Comparison of ENCODE assay signal across 30 cellular contexts in genomic region chr17:39670746-39671145, GRCh38. TPM values are rescaled to one million over a fixed set of nuclear protein-coding genes. Genes with fewer than 3 reads are reported as not detected.
DNase-seq lines count a peak whose midpoint lies in the region; ATAC-seq, FAIRE-seq and TF ChIP-seq lines count a peak whose summit lies in the region.
"Had no signal": no experiment of that assay in that cellular context is flagged by ENCODE, and none has a peak within 500 bp of the region (broad histone marks: within the 10 kb centered on the region; RNA-seq: fewer than 3 reads in every experiment).

No MANE protein-coding gene starts in this region.

- H4K91ac ChIP-seq in H1 (replicated peaks; ENCODE audit: insufficient read length, low read length): no peak overlapping the region

- POLR2A ChIA-PET in H1 (lab: Charles Lee; ENCODE audit: partially characterized antibody): interaction anchor here (0.6 to 32.5 kb wide), 13 partner anchors 20 to 79 kb away, joined by 3 to 708 read pairs (median 4); partner anchors contain the start of genes ERBB2 and PGAP3

- no peaks in the 10 kb centered on the region for H3K79me2 ChIP-seq in H1 (ENCODE audit: control insufficient read depth in 1 of 2, insufficient read depth in 2 of 2, low read length in 2 of 2)

- H3K4ac ChIP-seq in H1 (replicated peaks; ENCODE audit: insufficient read length, low read depth, low read length): no peak overlapping the region

- peak overlapping the region in 1 of 4 experiments; percentile 6; a peak in 2 of 7 replicates for H3K9ac ChIP-seq in H1 (replicated peaks in 1 of 4; ENCODE audit: extremely low read depth in 1 of 4, low read depth in 3 of 4, low read length in 3 of 4)
- H3K9ac ChIP-seq: KMS-11 had no signal

- H3K9me3 Mint-ChIP-seq in Calu3 (ENCODE audit: low read depth, unreplicated experiment): no peaks in the 10 kb centered on the region
- H3K9me3 Mint-ChIP-seq: CD8-positive, alpha-beta T cell; IgD-negative memory B cell had no signal

- WGBS in heart left ventricle, 4 donors: 39 to 54% (median 47%) methylated on average over 4 of the region's 4 CpGs
- WGBS in H1 (ENCODE audit: extremely low coverage in 1 of 2, insufficient coverage in 1 of 2, insufficient read length in 1 of 2, insufficient replicate concordance in 2 of 2, low coverage in 1 of 2, low lambda C conversion rate in 2 of 2, missing lambda C conversion rate in 1 of 2), 2 experiments: 78% methylated on average over 4 of the region's 4 CpGs; no CpG with 5 or more reads in 1 of the 2 experiments

- no peak overlapping the region; the same call in 1 of the 2 replicates for H2BK20ac ChIP-seq in H1 (ENCODE audit: low read length)

- no peak overlapping the region for H2BK120ac ChIP-seq in H1 (replicated peaks; ENCODE audit: low read depth, low read length)

- no peak overlapping the region for H3K18ac ChIP-seq in H1 (ENCODE audit: extremely low read depth, low read length)

- intact Hi-C loops in heart left ventricle (cut with DNase I): loop anchor here in 5 of 10 donors (5.0 to 10.0 kb wide), 4 partner anchors 33 to 82 kb away; partner anchors contain the start of genes STARD3 (in 2 of the 5) and PPP1R1B (in 1 of the 5)
- intact Hi-C loops in left cardiac atrium (cut with DNase I): loop anchor here in 1 of 2 donors (5.0 kb wide), 1 partner anchor 48 kb away; no protein-coding TSS in a partner anchor
- intact Hi-C loops in Calu3 (cut with micrococcal nuclease; ENCODE audit: unreplicated experiment): no loop called here
- intact Hi-C loops in gastrocnemius medialis (cut with DNase I; ENCODE audit: low total_unique reads): loop anchor here (2.0 kb wide), 1 partner anchor 48 kb away; no protein-coding TSS in a partner anchor

- in situ Hi-C loops in gastrocnemius medialis (cut with MboI; ENCODE audit: low sequenced_read_pairs in 4 of 4): loop anchor here in 1 of 4 donors (5.0 kb wide), 1 partner anchor 48 kb away; no protein-coding TSS in a partner anchor

- peaks cover 0 to 2% of the 10 kb centered on the region in 2 experiments for H4K20me1 ChIP-seq in H1 (replicated peaks in 1 of 2; ENCODE audit: control insufficient read depth in 1 of 2, insufficient read depth in 2 of 2, low read length in 2 of 2)

- TF ChIP-seq CTCF in heart left ventricle (IDR thresholded peaks at IDR 0.05) (no peak), Calu3 (IDR thresholded peaks at IDR 0.05; ENCODE audit: unreplicated experiment) (no peak), H1 (IDR thresholded peaks at IDR 0.05; ENCODE audit: control extremely low read depth in 1 of 3, insufficient read depth in 1 of 3, low read depth in 1 of 3, low read length in 3 of 3) (no peak), gastrocnemius medialis (IDR thresholded peaks at IDR 0.05 in 4 of 5, conservative IDR thresholded peaks at IDR 0.05 in 1 of 5) (no peak)

- H3K9me3 ChIP-seq in heart left ventricle (no peaks in the 10 kb centered on the region), H1 (ENCODE audit: insufficient read depth in 2 of 2, low read depth in 1 of 2, low read length in 1 of 2) (no peaks in the 10 kb centered on the region), gastrocnemius medialis (no peaks in the 10 kb centered on the region)
- H3K9me3 ChIP-seq: Caco-2 had no signal

- peak overlapping the region; percentile 71; the same call in 1 of the 2 replicates for H2AK5ac ChIP-seq in H1 (ENCODE audit: low read depth, low read length)

- no peak overlapping the region for H2BK5ac ChIP-seq in H1 (ENCODE audit: low read depth, low read length)

- TF ChIP-seq RAD21 in H1 (IDR thresholded peaks at IDR 0.05 in 1 of 2, conservative IDR thresholded peaks at IDR 0.05 in 1 of 2; ENCODE audit: low read depth in 2 of 2, low read length in 2 of 2): no peak

- no peak overlapping the region for H2BK12ac ChIP-seq in H1 (ENCODE audit: low read depth, low read length)

- peaks cover 11% of the 10 kb centered on the region; the same call in 1 of the 2 replicates for H3K23me2 ChIP-seq in H1 (ENCODE audit: low read depth, low read length)

- TF ChIP-seq POLR2A in heart left ventricle (IDR thresholded peaks at IDR 0.05): no peak
- no peak for TF ChIP-seq POLR2A in H1 (IDR thresholded peaks at IDR 0.05; ENCODE audit: control extremely low read depth in 1 of 2, low read depth in 2 of 2, low read length in 2 of 2)
- TF ChIP-seq POLR2A in gastrocnemius medialis (IDR thresholded peaks at IDR 0.05): no peak

- CTCF ChIA-PET in Calu3 (lab: Charles Lee) (interaction anchor here (0.5 to 161.2 kb wide), 30 partner anchors 44 to 1035 kb away, joined by 3 to 42089 read pairs (median 12); partner anchors contain the start of genes ERBB2, GRB7, GSDMA and GSDMB), H1 (lab: Charles Lee; ENCODE audit: partially characterized antibody) (interaction anchor here (0.7 to 52.4 kb wide), 21 partner anchors 11 to 641 kb away, joined by 3 to 1885 read pairs (median 5); partner anchors contain the start of genes ERBB2, MIEN1, PGAP3 and PPP1R1B)

- peaks cover 62% of the 10 kb centered on the region for H3K27me3 Mint-ChIP-seq in Calu3 (ENCODE audit: unreplicated experiment)

- no peak for TF ChIP-seq EP300 in H1 (IDR thresholded peaks at IDR 0.05; ENCODE audit: borderline replicate concordance in 1 of 2, low read depth in 2 of 2, low read length in 2 of 2)

- peaks cover 72% of the 10 kb centered on the region for H3K36me3 Mint-ChIP-seq in Calu3 (ENCODE audit: insufficient read depth, unreplicated experiment)
- H3K36me3 Mint-ChIP-seq: CD8-positive, alpha-beta T cell; IgD-negative memory B cell had no signal

- no peak overlapping the region for H3K23ac ChIP-seq in H1 (ENCODE audit: insufficient read length)

- H3K79me1 ChIP-seq in H1 (ENCODE audit: low read depth, low read length): no peaks in the 10 kb centered on the region

- H2AFZ ChIP-seq in H1 (ENCODE audit: low read length): no peak overlapping the region
- H2AFZ ChIP-seq: PC-9 had no signal

- peak overlapping the region; percentile 56 to 98 (median 83) for H3K27ac ChIP-seq in heart left ventricle
- H3K27ac ChIP-seq in H1 (ENCODE audit: low read depth, low read length): no peak overlapping the region
- H3K27ac ChIP-seq in gastrocnemius medialis: peak overlapping the region; percentile 56 to 99 (median 96)
- H3K27ac ChIP-seq: 22Rv1, C4-2B, KMS-11, PC-9 had no signal

- H3K4me3 ChIP-seq in heart left ventricle (no peak overlapping the region), H1 (ENCODE audit: extremely low read depth in 1 of 4, insufficient read depth in 2 of 4, low read depth in 3 of 4, low read length in 4 of 4) (no peak overlapping the region), gastrocnemius medialis (no peak overlapping the region)
- H3K4me3 ChIP-seq: GM12878, PC-9 had no signal

- peak in 1 of 5 donors; percentile 29 for DNase-seq in heart left ventricle
- DNase-seq in left cardiac atrium: no peak
- DNase-seq in Calu3: peak; percentile 85
- no peak for DNase-seq in H1 (ENCODE audit: low read depth in 1 of 2, low spot score in 2 of 2)
- no peak for DNase-seq in gastrocnemius medialis
- DNase-seq in epidermal melanocyte (ENCODE audit: insufficient read length, low spot score): no peak
- no peak for DNase-seq in stimulated activated CD8-positive, alpha-beta memory T cell treated with anti-CD3 and anti-CD28 coated beads, Interleukin-4, amount 100 ng/mL, for 48 hours
- DNase-seq: Caco-2; CD8-positive, alpha-beta T cell; DMS 273 treated with DMSO at 0.1 percent for 48 hours; DMS79; EL; GDM1; GOT3; HCEC 1CT; MM.1S; NCI-H2029 treated with DMSO at 0.1 percent for 48 hours; NCI-H2227 treated with DMSO at 0.1 percent for 48 hours; NCI-H526 treated with DMSO at 0.1 percent for 48 hours; PC-9; SHP77 had no signal

- H3K27me3 ChIP-seq in heart left ventricle: peaks cover 0 to 38% (median 11%) of the 10 kb centered on the region in 9 donors
- peaks cover 0 to 25% (median 6%) of the 10 kb centered on the region in 4 experiments; a peak in 4 of 7 replicates for H3K27me3 ChIP-seq in H1 (replicated peaks in 1 of 4; ENCODE audit: control insufficient read depth in 3 of 4, extremely low read depth in 1 of 4, insufficient read depth in 3 of 4, low read length in 3 of 4)
- H3K27me3 ChIP-seq in gastrocnemius medialis: no peaks in the 10 kb centered on the region

- no peak overlapping the region for H3K4me2 ChIP-seq in H1 (ENCODE audit: insufficient read depth in 1 of 2, low read depth in 2 of 2, low read length in 2 of 2)
- H3K4me2 ChIP-seq: KMS-11, PC-9 had no signal

- H3K36me3 ChIP-seq in heart left ventricle (no peaks in the 10 kb centered on the region), H1 (ENCODE audit: control insufficient read depth in 2 of 4, insufficient read depth in 4 of 4, low read length in 3 of 4) (no peaks in the 10 kb centered on the region), gastrocnemius medialis (no peaks in the 10 kb centered on the region)

- no peak for ATAC-seq in heart left ventricle
- ATAC-seq in left cardiac atrium: no peak
- no peak for ATAC-seq in gastrocnemius medialis
- ATAC-seq in GM21360 (IDR thresholded peaks at IDR 0.05; ENCODE audit: unreplicated experiment): no peak
- ATAC-seq: CD8-positive, alpha-beta T cell; GM12878 had no signal

- no peak overlapping the region for H3K27ac Mint-ChIP-seq in Calu3 (ENCODE audit: unreplicated experiment)
- H3K27ac Mint-ChIP-seq: CD8-positive, alpha-beta T cell had no signal

- H3K4me1 Mint-ChIP-seq in Calu3 (ENCODE audit: low read depth, unreplicated experiment): peaks cover 69% of the 10 kb centered on the region

- H2BK15ac ChIP-seq in H1 (ENCODE audit: low read length): no peak overlapping the region

- H3K14ac ChIP-seq in H1 (ENCODE audit: insufficient read length): no peak overlapping the region

- H3K4me3 Mint-ChIP-seq in Calu3 (ENCODE audit: low read depth, unreplicated experiment): no peak overlapping the region
- H3K4me3 Mint-ChIP-seq: B cell, IgD-negative memory B cell had no signal

- no TSS peak for BruUV-seq in Calu3 (replicated peaks; lab: Mats Ljungman, UMichigan)

- FAIRE-seq in H1 (lab: Jason Lieb, UNC): no peak
- FAIRE-seq: GM12878 had no signal

- no peak overlapping the region for H4K5ac ChIP-seq in H1 (ENCODE audit: insufficient read length, low read depth, low read length)

- no peak overlapping the region for H4K8ac ChIP-seq in H1 (ENCODE audit: extremely low read depth, insufficient read depth, low read length)

- no peak overlapping the region for H3K56ac ChIP-seq in H1 (replicated peaks; ENCODE audit: insufficient read length, low read depth, low read length)

- H3K4me1 ChIP-seq in heart left ventricle (peaks cover 0 to 79% (median 32%) of the 10 kb centered on the region in 12 donors), H1 (replicated peaks in 1 of 4; ENCODE audit: control insufficient read depth in 3 of 4, insufficient read depth in 4 of 4, low read length in 3 of 4) (peaks cover 0 to 27% (median 19%) of the 10 kb centered on the region in 4 experiments; a peak in 6 of 7 replicates), gastrocnemius medialis (peaks cover 33 to 56% of the 10 kb centered on the region in 2 donors)

RNA-seq across cellular contexts. Expression of gene PNMT, which starts 2.5 kb away (rescaled TPM):
- total RNA-seq in heart left ventricle (1 to 10 TPM; 2.4 to 7.9 (median 6.0) TPM), left cardiac atrium (10 to 100 TPM in 1 of 2 donors, 1 to 10 TPM in 1; 9.7 to 11.2 TPM), Calu3 (2022) (1.3 and 3.2 TPM in 2 replicates), gastrocnemius medialis (10 to 100 TPM in 1 of 4 donors, 1 to 10 TPM in 3; 2.0 to 11.8 (median 7.1) TPM)
- polyA plus RNA-seq in heart left ventricle (10 to 100 TPM; 13.0 to 15.6 TPM), H1 (2011; rRNA removed) (10.5 and 10.9 TPM in 2 replicates)
- 4.4 and 5.6 TPM in 2 replicates for total RNA-seq in H1 (2021; fragmentation: NEBNext Ultra II Directional; extraction: Animal tissue kit (Norgen Biotek cat#: 25700))
- polyA plus RNA-seq in H1 (2011; cell fraction: cytosol; rRNA removed): 8.1 TPM
- polyA plus RNA-seq in H1 (2011; cell fraction: nucleus; rRNA removed): 10.0 TPM
- 4.3 to 8.6 TPM (median 7.6 TPM) in 4 replicates for polyA plus RNA-seq in H1 (2012, experiment 1 of 2)
- 5.6 TPM for polyA plus RNA-seq in H1 (2012, experiment 2 of 2)
- 3.4 TPM for polyA plus RNA-seq in H1 (2013, experiment 1 of 2)
- 3.4 TPM for polyA plus RNA-seq in H1 (2013, experiment 2 of 2)
- 0.95 and 1.4 TPM in 2 replicates for polyA minus RNA-seq in H1 (2011; rRNA and poly(A)+ RNA removed)
- polyA minus RNA-seq in H1 (2011; cell fraction: cytosol; rRNA and poly(A)+ RNA removed): 4.9 TPM
- polyA minus RNA-seq in H1 (2011; cell fraction: nucleus; rRNA and poly(A)+ RNA removed): 1.7 TPM
- total RNA-seq: Caco-2, GM12878, NCI-H460, RPMI7951 had no signal
- polyA plus RNA-seq: GM12878, IgD-negative memory B cell had no signal

RNA-seq across cellular contexts. Expression of gene TCAP, which starts 5.6 kb away (rescaled TPM):
- total RNA-seq in heart left ventricle (1,000 to 10,000 TPM; 2,428 to 9,343 (median 4,137) TPM), left cardiac atrium (1,000 to 10,000 TPM; 1,910 to 2,797 TPM), Calu3 (2022) (51.5 and 61.1 TPM in 2 replicates), gastrocnemius medialis (1,000 to 10,000 TPM; 1,768 to 3,088 (median 2,493) TPM)
- polyA plus RNA-seq in heart left ventricle (1,000 to 10,000 TPM; 2,028 to 5,784 TPM), H1 (2011; rRNA removed) (0.82 and 1.3 TPM in 2 replicates)
- total RNA-seq in H1 (2021; fragmentation: NEBNext Ultra II Directional; extraction: Animal tissue kit (Norgen Biotek cat#: 25700)): 1.4 TPM in 2 replicates
- 1.2 TPM for polyA plus RNA-seq in H1 (2011; cell fraction: cytosol; rRNA removed)
- polyA plus RNA-seq in H1 (2011; cell fraction: nucleus; rRNA removed): 8.9 TPM
- polyA plus RNA-seq in H1 (2012, experiment 1 of 2): 1.7 to 2.6 TPM (median 2.3 TPM) in 4 replicates
- 1.4 TPM for polyA plus RNA-seq in H1 (2012, experiment 2 of 2)
- polyA plus RNA-seq in H1 (2013, experiment 1 of 2): 0.49 TPM
- 0.48 TPM for polyA plus RNA-seq in H1 (2013, experiment 2 of 2)
- 1.1 and 1.3 TPM in 2 replicates for polyA minus RNA-seq in H1 (2011; rRNA and poly(A)+ RNA removed)
- 1.4 TPM for polyA minus RNA-seq in H1 (2011; cell fraction: cytosol; rRNA and poly(A)+ RNA removed)
- 4.2 TPM for polyA minus RNA-seq in H1 (2011; cell fraction: nucleus; rRNA and poly(A)+ RNA removed)
- polyA plus RNA-seq: IgD-negative memory B cell had no signal

RNA-seq across cellular contexts. Expression of gene PGAP3, which starts 17.1 kb away (rescaled TPM):
- 10 to 100 TPM in 7 of 9 donors, 1 to 10 TPM in 2; 8.0 to 18.8 (median 13.1) TPM for total RNA-seq in heart left ventricle
- 10 to 100 TPM; 13.3 to 13.8 TPM for polyA plus RNA-seq in heart left ventricle
- total RNA-seq in left cardiac atrium: 10 to 100 TPM in 1 of 2 donors, 1 to 10 TPM in 1; 9.7 to 18.1 TPM
- total RNA-seq in Calu3 (2022): 1,186 and 1,276 TPM in 2 replicates
- 18.5 and 21.0 TPM in 2 replicates for total RNA-seq in H1 (2021; fragmentation: NEBNext Ultra II Directional; extraction: Animal tissue kit (Norgen Biotek cat#: 25700))
- 30.7 and 32.2 TPM in 2 replicates for polyA plus RNA-seq in H1 (2011; rRNA removed)
- polyA plus RNA-seq in H1 (2011; cell fraction: cytosol; rRNA removed): 26.7 TPM
- 97.3 TPM for polyA plus RNA-seq in H1 (2011; cell fraction: nucleus; rRNA removed)
- 16.4 to 26.1 TPM (median 23.6 TPM) in 4 replicates for polyA plus RNA-seq in H1 (2012, experiment 1 of 2)
- polyA plus RNA-seq in H1 (2012, experiment 2 of 2): 17.3 TPM
- 16.2 TPM for polyA plus RNA-seq in H1 (2013, experiment 1 of 2)
- polyA plus RNA-seq in H1 (2013, experiment 2 of 2): 14.6 TPM
- polyA minus RNA-seq in H1 (2011; rRNA and poly(A)+ RNA removed): 28.0 and 33.0 TPM in 2 replicates
- 11.7 TPM for polyA minus RNA-seq in H1 (2011; cell fraction: cytosol; rRNA and poly(A)+ RNA removed)
- 13.7 TPM for polyA minus RNA-seq in H1 (2011; cell fraction: nucleus; rRNA and poly(A)+ RNA removed)
- 1 to 10 TPM; 4.3 to 9.5 (median 6.1) TPM for total RNA-seq in gastrocnemius medialis

RNA-seq across cellular contexts. Expression of gene ERBB2, which starts 29.1 kb away (rescaled TPM):
- total RNA-seq in heart left ventricle: 10 to 100 TPM; 51.4 to 95.1 (median 79.3) TPM
- polyA plus RNA-seq in heart left ventricle: 10 to 100 TPM; 29.7 to 77.4 TPM
- 10 to 100 TPM; 72.7 to 78.5 TPM for total RNA-seq in left cardiac atrium
- 4,829 and 4,830 TPM in 2 replicates for total RNA-seq in Calu3 (2022)
- 394 and 403 TPM in 2 replicates for total RNA-seq in H1 (2021; fragmentation: NEBNext Ultra II Directional; extraction: Animal tissue kit (Norgen Biotek cat#: 25700))
- 183 and 278 TPM in 2 replicates for polyA plus RNA-seq in H1 (2011; rRNA removed)
- polyA plus RNA-seq in H1 (2011; cell fraction: cytosol; rRNA removed): 174 TPM
- polyA plus RNA-seq in H1 (2011; cell fraction: nucleus; rRNA removed): 329 TPM
- 181 to 248 TPM (median 223 TPM) in 4 replicates for polyA plus RNA-seq in H1 (2012, experiment 1 of 2)
- 260 TPM for polyA plus RNA-seq in H1 (2012, experiment 2 of 2)
- polyA plus RNA-seq in H1 (2013, experiment 1 of 2): 199 TPM
- polyA plus RNA-seq in H1 (2013, experiment 2 of 2): 211 TPM
- 255 and 261 TPM in 2 replicates for polyA minus RNA-seq in H1 (2011; rRNA and poly(A)+ RNA removed)
- 264 TPM for polyA minus RNA-seq in H1 (2011; cell fraction: cytosol; rRNA and poly(A)+ RNA removed)
- polyA minus RNA-seq in H1 (2011; cell fraction: nucleus; rRNA and poly(A)+ RNA removed): 204 TPM
- total RNA-seq in gastrocnemius medialis: 10 to 100 TPM in 3 of 4 donors, 1 to 10 TPM in 1; 6.0 to 26.4 (median 15.3) TPM

RNA-seq across cellular contexts. Expression of gene STARD3, which starts 33.8 kb away (rescaled TPM):
- 10 to 100 TPM; 14.1 to 36.5 (median 19.3) TPM for total RNA-seq in heart left ventricle
- polyA plus RNA-seq in heart left ventricle: 10 to 100 TPM; 24.2 to 57.2 TPM
- total RNA-seq in left cardiac atrium: 10 to 100 TPM; 22.8 to 24.8 TPM
- 2,579 and 2,697 TPM in 2 replicates for total RNA-seq in Calu3 (2022)
- total RNA-seq in H1 (2021; fragmentation: NEBNext Ultra II Directional; extraction: Animal tissue kit (Norgen Biotek cat#: 25700)): 47.6 and 56.7 TPM in 2 replicates
- polyA plus RNA-seq in H1 (2011; rRNA removed): 80.3 and 116 TPM in 2 replicates
- polyA plus RNA-seq in H1 (2011; cell fraction: cytosol; rRNA removed): 80.2 TPM
- 203 TPM for polyA plus RNA-seq in H1 (2011; cell fraction: nucleus; rRNA removed)
- 54.2 to 69.5 TPM (median 56.8 TPM) in 4 replicates for polyA plus RNA-seq in H1 (2012, experiment 1 of 2)
- 61.3 TPM for polyA plus RNA-seq in H1 (2012, experiment 2 of 2)
- 80.5 TPM for polyA plus RNA-seq in H1 (2013, experiment 1 of 2)
- polyA plus RNA-seq in H1 (2013, experiment 2 of 2): 91.9 TPM
- 78.6 and 84.8 TPM in 2 replicates for polyA minus RNA-seq in H1 (2011; rRNA and poly(A)+ RNA removed)
- 37.6 TPM for polyA minus RNA-seq in H1 (2011; cell fraction: cytosol; rRNA and poly(A)+ RNA removed)
- 53.7 TPM for polyA minus RNA-seq in H1 (2011; cell fraction: nucleus; rRNA and poly(A)+ RNA removed)
- 10 to 100 TPM; 31.0 to 41.7 (median 41.0) TPM for total RNA-seq in gastrocnemius medialis

Comparison
In these comparisons a context has a peak if more than half of its experiments do, and no peak if none do; other contexts are left out.
1. RNA of gene TCAP, which starts 5.6 kb away (total RNA-seq): 2,428 to 9,343 TPM in heart left ventricle, 1,768 to 3,088 TPM in gastrocnemius medialis and 1,910 to 2,797 TPM in left cardiac atrium; 51.5 to 61.1 TPM in Calu3 and 1.4 TPM in H1; every median in the first group is over 10 times any median in the second.
2. RNA of gene PGAP3, which starts 17.1 kb away (total RNA-seq): 1,186 to 1,276 TPM in Calu3; 18.5 to 21.0 TPM in H1, 9.7 to 18.1 TPM in left cardiac atrium, 8.0 to 18.8 TPM in heart left ventricle and 4.3 to 9.5 TPM in gastrocnemius medialis; every median in the first group is over 10 times any median in the second.